33 cellular contexts compared by ENCODE assay signal in genomic region chr9:15079989-15080388, GRCh38.
"Had no signal": no experiment of that assay in that cellular context is flagged by ENCODE, and none has a peak within 500 bp of the region (broad histone marks: within the 10 kb centered on the region; RNA-seq: fewer than 3 reads in every experiment).

No MANE protein-coding gene starts in this region.

- H3K27ac Mint-ChIP-seq: activated CD4-positive, alpha-beta memory T cell treated with anti-CD3 and anti-CD28 coated beads, Interleukin-2, amount 10 ng/mL, durations not matched to agents 7 days and 5 days; activated CD4-positive, alpha-beta T cell treated with anti-CD3 and anti-CD28 coated beads for 36 hours; activated CD4-positive, alpha-beta T cell treated with anti-CD3 and anti-CD28 coated beads, Interleukin-2, amount 10 ng/mL, durations not matched to agents 24 days and 14 days; activated naive CD4-positive, alpha-beta T cell treated with anti-CD3 and anti-CD28 coated beads, Interleukin-2, amount 10 ng/mL, durations not matched to agents 7 days and 5 days; activated naive CD8-positive, alpha-beta T cell; activated T-cell treated with anti-CD3 and anti-CD28 coated beads, Interleukin-2, amount 50 U/mL, for 24 hours; activated T-cell treated with anti-CD3 and anti-CD28 coated beads, Interleukin-2, amount 50 U/mL, for 72 hours; dendritic cell treated with granulocyte-macrophage colony-stimulating factor and Interleukin-4, amounts not matched to agents 40 ng/mL and 50 ng/mL, for 4 days; T-helper 17 cell; T-helper 2 cell treated with Interferon-gamma antibody and Interleukin-4, amounts not matched to agents 5 μg/mL and 100 μg/mL, for 36 hours had no signal

- H3K27ac ChIP-seq: brain microvascular endothelial cell, coronary artery, dorsolateral prefrontal cortex, esophagus muscularis mucosa, foreskin keratinocyte, gastrocnemius medialis, heart left ventricle, WERI-Rb-1 had no signal

- DNase-seq: activated CD4-positive, alpha-beta memory T cell treated with anti-CD3 and anti-CD28 coated beads, Interleukin-2, amount 10 ng/mL, durations not matched to agents 7 days and 5 days; activated CD4-positive, alpha-beta T cell treated with anti-CD3 and anti-CD28 coated beads for 36 hours; activated CD4-positive, alpha-beta T cell treated with anti-CD3 and anti-CD28 coated beads, Interleukin-2, amount 10 ng/mL, durations not matched to agents 24 days and 14 days; activated CD4-positive, CD25-positive, alpha-beta regulatory T cell; activated CD4-positive, CD25-positive, alpha-beta regulatory T cell treated with anti-CD3 and anti-CD28 coated beads, Interleukin-2, amount 50 U/mL, for 72 hours; activated CD8-positive, alpha-beta memory T cell treated with anti-CD3 and anti-CD28 coated beads, Interleukin-2, amount 50 U/mL, for 48 hours; activated gamma-delta T cell; activated naive CD4-positive, alpha-beta T cell; activated naive CD4-positive, alpha-beta T cell treated with anti-CD3 and anti-CD28 coated beads, Interleukin-2, amount 10 ng/mL, durations not matched to agents 7 days and 5 days; activated T-cell treated with anti-CD3 and anti-CD28 coated beads for 4 hours; activated T-cell treated with anti-CD3 and anti-CD28 coated beads, Interleukin-2, amount 50 U/mL, for 24 hours; activated T-cell treated with anti-CD3 and anti-CD28 coated beads, Interleukin-2, amount 50 U/mL, for 72 hours; amniotic stem cell; anterior cingulate cortex; brain microvascular endothelial cell; dorsolateral prefrontal cortex; effector memory CD4-positive, alpha-beta T cell; erythroblast; foreskin keratinocyte; gastrocnemius medialis; glutamatergic neuron; heart left ventricle; T-helper 1 cell; T-helper 17 cell; T1000; WERI-Rb-1 had no signal

- H3K4me3 Mint-ChIP-seq: activated CD4-positive, alpha-beta memory T cell treated with anti-CD3 and anti-CD28 coated beads, Interleukin-2, amount 10 ng/mL, durations not matched to agents 7 days and 5 days; activated CD4-positive, alpha-beta T cell treated with anti-CD3 and anti-CD28 coated beads for 36 hours; activated CD4-positive, alpha-beta T cell treated with anti-CD3 and anti-CD28 coated beads, Interleukin-2, amount 10 ng/mL, durations not matched to agents 24 days and 14 days; activated naive CD4-positive, alpha-beta T cell treated with anti-CD3 and anti-CD28 coated beads, Interleukin-2, amount 10 ng/mL, durations not matched to agents 7 days and 5 days; activated naive CD8-positive, alpha-beta T cell; activated T-cell treated with anti-CD3 and anti-CD28 coated beads, Interleukin-2, amount 50 U/mL, for 24 hours; activated T-cell treated with anti-CD3 and anti-CD28 coated beads, Interleukin-2, amount 50 U/mL, for 72 hours; central memory CD8-positive, alpha-beta T cell; dendritic cell treated with granulocyte-macrophage colony-stimulating factor and Interleukin-4, amounts not matched to agents 40 ng/mL and 50 ng/mL, for 4 days; T-helper 17 cell; T-helper 2 cell treated with Interferon-gamma antibody and Interleukin-4, amounts not matched to agents 5 μg/mL and 100 μg/mL, for 36 hours had no signal

- H3K36me3 ChIP-seq: brain microvascular endothelial cell, esophagus muscularis mucosa, gastrocnemius medialis, heart left ventricle, WERI-Rb-1 had no signal

- H3K9me3 Mint-ChIP-seq: activated CD4-positive, alpha-beta memory T cell treated with anti-CD3 and anti-CD28 coated beads, Interleukin-2, amount 10 ng/mL, durations not matched to agents 7 days and 5 days; activated naive CD4-positive, alpha-beta T cell treated with anti-CD3 and anti-CD28 coated beads, Interleukin-2, amount 10 ng/mL, durations not matched to agents 7 days and 5 days had no signal

- H3K27me3 Mint-ChIP-seq: dendritic cell treated with granulocyte-macrophage colony-stimulating factor and Interleukin-4, amounts not matched to agents 40 ng/mL and 50 ng/mL, for 4 days had no signal

- H3K36me3 Mint-ChIP-seq: activated naive CD4-positive, alpha-beta T cell treated with anti-CD3 and anti-CD28 coated beads, Interleukin-2, amount 10 ng/mL, durations not matched to agents 7 days and 5 days; activated naive CD8-positive, alpha-beta T cell had no signal

- H3K4me1 Mint-ChIP-seq: activated CD4-positive, alpha-beta memory T cell treated with anti-CD3 and anti-CD28 coated beads, Interleukin-2, amount 10 ng/mL, durations not matched to agents 7 days and 5 days; activated CD4-positive, alpha-beta T cell treated with anti-CD3 and anti-CD28 coated beads for 36 hours; activated CD4-positive, alpha-beta T cell treated with anti-CD3 and anti-CD28 coated beads, Interleukin-2, amount 10 ng/mL, durations not matched to agents 24 days and 14 days; activated naive CD4-positive, alpha-beta T cell treated with anti-CD3 and anti-CD28 coated beads, Interleukin-2, amount 10 ng/mL, durations not matched to agents 7 days and 5 days; central memory CD8-positive, alpha-beta T cell; T-helper 17 cell had no signal

- H3K4me1 ChIP-seq: esophagus muscularis mucosa, foreskin keratinocyte, gastrocnemius medialis, heart left ventricle had no signal

- ATAC-seq: activated CD4-positive, alpha-beta T cell treated with anti-CD3 and anti-CD28 coated beads for 36 hours; activated T-cell treated with anti-CD3 and anti-CD28 coated beads, Interleukin-2, amount 50 U/mL, for 72 hours; foreskin keratinocyte; gastrocnemius medialis; heart left ventricle; T-helper 17 cell had no signal

- H3K9me3 ChIP-seq: esophagus muscularis mucosa, gastrocnemius medialis, heart left ventricle had no signal

- H3K27me3 ChIP-seq: brain microvascular endothelial cell, esophagus muscularis mucosa, foreskin keratinocyte, gastrocnemius medialis, heart left ventricle had no signal

- FAIRE-seq: astrocyte had no signal

- H3K4me3 ChIP-seq: coronary artery, dorsolateral prefrontal cortex, esophagus muscularis mucosa, gastrocnemius medialis, heart left ventricle had no signal
